In genomic region chr10:35448687-35449662, GRCh38 we compare ENCODE assay signal across 8 cellular contexts.
DNase-seq lines count a peak whose midpoint lies in the region; ATAC-seq and TF ChIP-seq lines count a peak whose summit lies in the region.

No MANE protein-coding gene starts in this region.

- peak overlapping the region; percentile 14 for H2AK5ac ChIP-seq in mesenchymal stem cell (ENCODE audit: low read length, severe bottlenecking)

- H4K8ac ChIP-seq in mesenchymal stem cell (ENCODE audit: low read length): peak overlapping the region; percentile 81

- no peaks in the 10 kb centered on the region for H3K27me3 ChIP-seq in mesenchymal stem cell (ENCODE audit: control insufficient read depth in 1 of 2, insufficient read depth in 1 of 2, low read length in 2 of 2)

- H3K4me1 ChIP-seq in mesenchymal stem cell (ENCODE audit: control insufficient read depth, insufficient read depth, low read depth, low read length): peaks cover 30% of the 10 kb centered on the region

- no peak for ATAC-seq in stimulated activated naive CD8-positive, alpha-beta T cell treated with anti-CD3 and anti-CD28 coated beads, Interleukin-15, Interleukin-2, amounts not matched to agents 100 U/mL and 50 U/mL, for 24 hours
- no peak for ATAC-seq in GM21515 (IDR thresholded peaks at IDR 0.05; ENCODE audit: unreplicated experiment)

- H3K27ac ChIP-seq in mesenchymal stem cell (ENCODE audit: low read length, poor library complexity, severe bottlenecking): no peak overlapping the region

- peak overlapping the region in 1 of 2 experiments; percentile 1 for H3K23ac ChIP-seq in mesenchymal stem cell (ENCODE audit: low read length in 2 of 2)

- H2BK12ac ChIP-seq in mesenchymal stem cell (ENCODE audit: low read length in 2 of 2): peak overlapping the region; percentile 27 to 38

- peaks cover 39% of the 10 kb centered on the region for H3K79me1 ChIP-seq in mesenchymal stem cell (replicated peaks; ENCODE audit: low read length, poor library complexity, severe bottlenecking)

- H2BK5ac ChIP-seq in mesenchymal stem cell (ENCODE audit: low read depth, low read length, poor library complexity, severe bottlenecking): no peak overlapping the region

- no peak overlapping the region for H2BK15ac ChIP-seq in mesenchymal stem cell (ENCODE audit: low read depth, poor library complexity, severe bottlenecking)

- H3K27ac Mint-ChIP-seq in stimulated activated naive CD8-positive, alpha-beta T cell treated with anti-CD3 and anti-CD28 coated beads, Interleukin-15, Interleukin-2, amounts not matched to agents 100 ng/mL and 50 ng/mL, for 24 hours: peak overlapping the region; percentile 86

- no peak overlapping the region for H3K4me2 ChIP-seq in mesenchymal stem cell (ENCODE audit: low read length, poor library complexity, severe bottlenecking)

- peak overlapping the region in 1 of 2 experiments; percentile 47 for H3K14ac ChIP-seq in mesenchymal stem cell (ENCODE audit: low read length in 2 of 2)

- H3K9me3 ChIP-seq in mesenchymal stem cell (ENCODE audit: control insufficient read depth, low read length): peaks cover 15% of the 10 kb centered on the region

- peak overlapping the region; percentile 79 for H4K91ac ChIP-seq in mesenchymal stem cell (ENCODE audit: low read length)

- H2BK120ac ChIP-seq in mesenchymal stem cell (ENCODE audit: low read depth, low read length): no peak overlapping the region

- H3K4me1 Mint-ChIP-seq in stimulated activated naive CD8-positive, alpha-beta T cell treated with anti-CD3 and anti-CD28 coated beads, Interleukin-15, Interleukin-2, amounts not matched to agents 100 ng/mL and 50 ng/mL, for 24 hours (ENCODE audit: low read depth): peaks cover 80% of the 10 kb centered on the region

- peaks cover 21% of the 10 kb centered on the region for H3K36me3 Mint-ChIP-seq in stimulated activated naive CD8-positive, alpha-beta T cell treated with anti-CD3 and anti-CD28 coated beads, Interleukin-15, Interleukin-2, amounts not matched to agents 100 ng/mL and 50 ng/mL, for 24 hours (ENCODE audit: low read depth)

- TF ChIP-seq CTCF in choroid plexus epithelial cell (conservative IDR thresholded peaks at IDR 0.05; ENCODE audit: low read depth, low read length): no peak

- H3K9ac ChIP-seq in mesenchymal stem cell (ENCODE audit: low read length): no peak overlapping the region

- H3K27me3 Mint-ChIP-seq in stimulated activated naive CD8-positive, alpha-beta T cell treated with anti-CD3 and anti-CD28 coated beads, Interleukin-15, Interleukin-2, amounts not matched to agents 100 ng/mL and 50 ng/mL, for 24 hours: no peaks in the 10 kb centered on the region

- H3K18ac ChIP-seq in mesenchymal stem cell (ENCODE audit: low read depth in 1 of 2, low read length in 2 of 2): peak overlapping the region; percentile 29 to 75

- H3K4ac ChIP-seq in mesenchymal stem cell (ENCODE audit: low read depth in 1 of 2, low read length in 2 of 2): peak overlapping the region in 1 of 2 experiments; percentile 74

- H3K4me3 Mint-ChIP-seq in stimulated activated naive CD8-positive, alpha-beta T cell treated with anti-CD3 and anti-CD28 coated beads, Interleukin-15, Interleukin-2, amounts not matched to agents 100 ng/mL and 50 ng/mL, for 24 hours: no peak overlapping the region

- 86% methylated on average over 11 of the region's 11 CpGs for WGBS in mesenchymal stem cell

- H3K9me3 Mint-ChIP-seq in stimulated activated naive CD8-positive, alpha-beta T cell treated with anti-CD3 and anti-CD28 coated beads, Interleukin-15, Interleukin-2, amounts not matched to agents 100 ng/mL and 50 ng/mL, for 24 hours: peaks cover 12% of the 10 kb centered on the region

- H3K36me3 ChIP-seq in mesenchymal stem cell (ENCODE audit: control insufficient read depth in 1 of 2, insufficient read depth in 2 of 2, low read depth in 1 of 2, low read length in 2 of 2): peaks cover 0 to under 1% of the 10 kb centered on the region in 2 experiments

- no peak overlapping the region for H2AFZ ChIP-seq in mesenchymal stem cell (ENCODE audit: low read depth, low read length)

- no peak overlapping the region for H3K4me3 ChIP-seq in choroid plexus epithelial cell (ENCODE audit: low read depth, low read length)
- H3K4me3 ChIP-seq in mesenchymal stem cell (ENCODE audit: insufficient read depth in 1 of 2, low read depth in 1 of 2, low read length in 2 of 2): no peak overlapping the region

- DNase-seq in stimulated activated naive CD8-positive, alpha-beta T cell treated with anti-CD3 and anti-CD28 coated beads, Interleukin-15, Interleukin-2, amounts not matched to agents 100 U/mL and 50 U/mL, for 24 hours: no peak
- DNase-seq in choroid plexus epithelial cell (ENCODE audit: low read depth): peak; percentile 48
- DNase-seq in mesenchymal stem cell: peak; percentile 13
- no peak for DNase-seq in NCI-H1048 (lab: John Stamatoyannopoulos, UW)
- no peak for DNase-seq in NCI-H2196 treated with DMSO at 0.1 percent for 48 hours (lab: John Stamatoyannopoulos, UW; ENCODE audit: unreplicated experiment)
- no peak for DNase-seq in stimulated activated naive CD4-positive, alpha-beta T cell (lab: John Stamatoyannopoulos, UW)

Comparison
In these comparisons a context has a peak if more than half of its experiments do, and no peak if none do; other contexts are left out.
1. DNase-seq: peak in choroid plexus epithelial cell (single experiment) and mesenchymal stem cell (single experiment); none in stimulated activated naive CD8-positive, alpha-beta T cell treated with anti-CD3 and anti-CD28 coated beads, Interleukin-15, Interleukin-2, amounts not matched to agents 100 U/mL and 50 U/mL, for 24 hours (single experiment), NCI-H1048 (single experiment), NCI-H2196 treated with DMSO at 0.1 percent for 48 hours (single experiment) and stimulated activated naive CD4-positive, alpha-beta T cell (0 of 6).